Comparison of ENCODE assay signal across 20 cellular contexts in genomic region chr1:155200920-155201319, GRCh38.
"Had no signal": no experiment of that assay in that cellular context is flagged by ENCODE, and none has a peak within 500 bp of the region (broad histone marks: within the 10 kb centered on the region; RNA-seq: fewer than 3 reads in every experiment).

No MANE protein-coding gene starts in this region.

- H3K27ac Mint-ChIP-seq: activated naive CD4-positive, alpha-beta T cell treated with anti-CD3 and anti-CD28 coated beads, Interleukin-2, amount 50 U/mL, for 24 hours; stimulated activated naive CD8-positive, alpha-beta T cell treated with anti-CD3 and anti-CD28 coated beads, Interleukin-15, Interleukin-2, amounts not matched to agents 100 ng/mL and 50 ng/mL, for 24 hours; T-helper 1 cell treated with Interleukin-12 subunit alpha and Interleukin-12 subunit beta and Interleukin-4 antibody, amounts not matched to agents 30 μg/mL and 1 μg/mL, for 36 hours had no signal

- H3K4me1 ChIP-seq: uterus had no signal

- H3K4me3 ChIP-seq: left lung, ovary, psoas muscle, skin epidermis, transverse colon, uterus had no signal

- ATAC-seq: effector memory CD8-positive, alpha-beta T cell; left lung; psoas muscle; right cardiac atrium had no signal

- H3K27me3 ChIP-seq: left lung, ovary, transverse colon, uterus had no signal

- H3K4me1 Mint-ChIP-seq: activated naive CD4-positive, alpha-beta T cell treated with anti-CD3 and anti-CD28 coated beads, Interleukin-2, amount 50 U/mL, for 24 hours had no signal

- H3K4me3 Mint-ChIP-seq: activated naive CD4-positive, alpha-beta T cell treated with anti-CD3 and anti-CD28 coated beads, Interleukin-2, amount 50 U/mL, for 24 hours; effector memory CD8-positive, alpha-beta T cell; stimulated activated naive CD8-positive, alpha-beta T cell treated with anti-CD3 and anti-CD28 coated beads, Interleukin-15, Interleukin-2, amounts not matched to agents 100 ng/mL and 50 ng/mL, for 24 hours; T-helper 1 cell treated with Interleukin-12 subunit alpha and Interleukin-12 subunit beta and Interleukin-4 antibody, amounts not matched to agents 30 μg/mL and 1 μg/mL, for 36 hours had no signal

- H3K36me3 Mint-ChIP-seq: activated naive CD4-positive, alpha-beta T cell treated with anti-CD3 and anti-CD28 coated beads, Interleukin-2, amount 50 U/mL, for 24 hours had no signal

- H3K27ac ChIP-seq: epithelial cell of prostate, left lung, ovary, psoas muscle, skin epidermis, transverse colon, uterus had no signal

- FAIRE-seq: keratinocyte had no signal

- H3K27me3 Mint-ChIP-seq: activated naive CD4-positive, alpha-beta T cell treated with anti-CD3 and anti-CD28 coated beads, Interleukin-2, amount 50 U/mL, for 24 hours; effector memory CD8-positive, alpha-beta T cell; stimulated activated naive CD8-positive, alpha-beta T cell treated with anti-CD3 and anti-CD28 coated beads, Interleukin-15, Interleukin-2, amounts not matched to agents 100 ng/mL and 50 ng/mL, for 24 hours had no signal

- H3K9me3 ChIP-seq: left lung, ovary, psoas muscle, transverse colon, uterus had no signal

- H3K36me3 ChIP-seq: ovary, transverse colon, uterus had no signal

- DNase-seq: activated CD4-positive, alpha-beta T cell treated with anti-CD3 and anti-CD28 coated beads, Interleukin-2, amount 50 U/mL, for 48 hours; activated gamma-delta T cell; dermis blood vessel endothelial cell; effector memory CD8-positive, alpha-beta T cell; foreskin fibroblast; hypothalamus; left lung; ovary; right cardiac atrium; stimulated activated CD4-positive, alpha-beta T cell treated with anti-CD3 and anti-CD28 coated beads, Interleukin-15, amount 100 ng/mL, for 24 hours; stimulated activated CD4-positive, alpha-beta T cell treated with anti-CD3 and anti-CD28 coated beads, Interleukin-2, amount 100 ng/mL, for 48 hours; transverse colon; uterus had no signal

- H3K9me3 Mint-ChIP-seq: activated naive CD4-positive, alpha-beta T cell treated with anti-CD3 and anti-CD28 coated beads, Interleukin-2, amount 50 U/mL, for 24 hours; effector memory CD8-positive, alpha-beta T cell; stimulated activated naive CD8-positive, alpha-beta T cell treated with anti-CD3 and anti-CD28 coated beads, Interleukin-15, Interleukin-2, amounts not matched to agents 100 ng/mL and 50 ng/mL, for 24 hours; T-helper 1 cell treated with Interleukin-12 subunit alpha and Interleukin-12 subunit beta and Interleukin-4 antibody, amounts not matched to agents 30 μg/mL and 1 μg/mL, for 36 hours had no signal
